ENCODE assay signal across 1 cellular context in the genomic region with DNA sequence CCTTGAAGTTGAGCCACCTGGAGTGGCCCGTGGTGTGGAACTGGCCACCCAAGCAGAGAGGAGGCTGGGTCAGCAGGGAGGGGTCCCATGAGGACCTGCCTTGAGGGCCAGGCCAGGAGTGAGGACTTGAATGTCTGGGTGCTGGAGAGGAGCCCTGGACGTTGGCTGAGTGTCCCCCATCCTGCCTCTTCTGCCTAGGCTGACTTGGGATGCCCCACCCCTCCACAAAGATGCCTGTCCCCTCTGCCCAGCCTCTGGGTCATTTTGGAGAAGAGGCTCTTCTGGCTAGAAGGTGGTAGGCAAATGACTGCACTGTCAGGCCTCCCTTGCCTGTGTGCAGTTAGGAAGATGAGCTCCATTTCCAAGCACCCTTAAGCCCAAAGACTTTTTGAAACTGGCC.
TF ChIP-seq lines count a peak whose summit lies in the region.

No MANE protein-coding gene starts in this region.

TF ChIP-seq in H1, 55 proteins besides CTCF, POLR2A, EP300 and RAD21:
- TF ChIP-seq CREB1 (IDR thresholded peaks at IDR 0.05), result no peak
- TF ChIP-seq JUN (IDR thresholded peaks at IDR 0.05; ENCODE audit: low read depth, low read length), result no peak
- TF ChIP-seq HDAC2 (IDR thresholded peaks at IDR 0.05; ENCODE audit: borderline replicate concordance in 1 of 2, low read depth in 2 of 2, low read length in 2 of 2), result no peak
- no peak for TF ChIP-seq PHF8 (conservative IDR thresholded peaks at IDR 0.05; ENCODE audit: low read depth, low read length)
- no peak for TF ChIP-seq SIRT6 (IDR thresholded peaks at IDR 0.05; ENCODE audit: low read length)
- TF ChIP-seq BCL11A (IDR thresholded peaks at IDR 0.05; ENCODE audit: low read depth in 2 of 2, low read length in 2 of 2), result no peak
- no peak for TF ChIP-seq CHD1 (IDR thresholded peaks at IDR 0.05; ENCODE audit: low read depth, low read length)
- no peak for TF ChIP-seq CBX5 (IDR thresholded peaks at IDR 0.05; ENCODE audit: low read depth, low read length)
- no peak for TF ChIP-seq CTBP2 (IDR thresholded peaks at IDR 0.05; ENCODE audit: borderline replicate concordance, insufficient read depth, insufficient read length, low read length)
- no peak for TF ChIP-seq CBX8 (IDR thresholded peaks at IDR 0.05; ENCODE audit: borderline replicate concordance, low read depth, low read length)
